17 cellular contexts compared by ENCODE assay signal in genomic region chr16:23528635-23529016, GRCh38. TPM values are rescaled to one million over a fixed set of nuclear protein-coding genes. Genes with fewer than 3 reads are reported as not detected.
DNase-seq lines count a peak whose midpoint lies in the region; ATAC-seq and TF ChIP-seq lines count a peak whose summit lies in the region.
"Had no signal": no experiment of that assay in that cellular context is flagged by ENCODE, and none has a peak within 500 bp of the region (broad histone marks: within the 10 kb centered on the region; RNA-seq: fewer than 3 reads in every experiment).

No MANE protein-coding gene starts in this region.

- no peak overlapping the region for H2AFZ ChIP-seq in neural progenitor cell (replicated peaks)

- no peaks in the 10 kb centered on the region for H3K27me3 Mint-ChIP-seq in endodermal cell (ENCODE audit: insufficient read depth)
- no peaks in the 10 kb centered on the region for H3K27me3 Mint-ChIP-seq in neural progenitor cell (ENCODE audit: insufficient read depth, low read depth)
- H3K27me3 Mint-ChIP-seq: CD8-positive, alpha-beta memory T cell had no signal

- 87 to 96% methylated on average over 3 to 7 of the region's 7 CpGs for WGBS in endodermal cell (ENCODE audit: insufficient coverage in 1 of 2, insufficient read length in 1 of 2), 2 experiments

- ATAC-seq in left cardiac atrium (no peak), GM18909 (IDR thresholded peaks at IDR 0.05; ENCODE audit: poor library complexity, unreplicated experiment) (no peak)
- ATAC-seq: GM12878 had no signal

- TF ChIP-seq CTCF in left ventricle myocardium inferior (IDR thresholded peaks at IDR 0.05; ENCODE audit: borderline replicate concordance) (no peak), endodermal cell (conservative IDR thresholded peaks at IDR 0.05) (no peak), neural progenitor cell (IDR thresholded peaks at IDR 0.05) (no peak)

- intact Hi-C loops in left ventricle myocardium inferior (cut with micrococcal nuclease) (no loop called here), left cardiac atrium (cut with DNase I) (no loop called here)

- H3K27me3 ChIP-seq in left ventricle myocardium inferior (ENCODE audit: low read depth) (no peaks in the 10 kb centered on the region), endodermal cell (ENCODE audit: control insufficient read depth, insufficient read depth, low read length, poor library complexity, severe bottlenecking) (no peaks in the 10 kb centered on the region), neural progenitor cell (no peaks in the 10 kb centered on the region)

- no peak overlapping the region for H3K9ac ChIP-seq in endodermal cell (ENCODE audit: extremely low read depth, low read length, poor library complexity, severe bottlenecking)
- H3K9ac ChIP-seq in neural progenitor cell: no peak overlapping the region

- no peaks in the 10 kb centered on the region for H3K79me2 ChIP-seq in neural progenitor cell (ENCODE audit: low read depth)

- H3K36me3 Mint-ChIP-seq in endodermal cell (ENCODE audit: low read depth): peaks cover 65% of the 10 kb centered on the region
- H3K36me3 Mint-ChIP-seq in neural progenitor cell: peaks cover 13% of the 10 kb centered on the region

- H4K20me1 ChIP-seq in neural progenitor cell (ENCODE audit: low read depth): peaks cover under 1% of the 10 kb centered on the region

- H3K27ac Mint-ChIP-seq in endodermal cell: no peak overlapping the region
- peak overlapping the region; percentile 11 for H3K27ac Mint-ChIP-seq in neural progenitor cell

- H3F3A ChIP-seq in neural progenitor cell (ENCODE audit: low read depth): no peaks in the 10 kb centered on the region

- H3K9me3 ChIP-seq in left ventricle myocardium inferior (replicated peaks) (no peaks in the 10 kb centered on the region), endodermal cell (ENCODE audit: control insufficient read depth, low read length) (no peaks in the 10 kb centered on the region), neural progenitor cell (ENCODE audit: low read depth) (no peaks in the 10 kb centered on the region)

- H3K4me3 Mint-ChIP-seq in endodermal cell (no peak overlapping the region), neural progenitor cell (no peak overlapping the region)
- H3K4me3 Mint-ChIP-seq: CD8-positive, alpha-beta memory T cell had no signal

- H3K9me3 Mint-ChIP-seq in endodermal cell: no peaks in the 10 kb centered on the region
- no peaks in the 10 kb centered on the region for H3K9me3 Mint-ChIP-seq in neural progenitor cell
- H3K9me3 Mint-ChIP-seq: CD8-positive, alpha-beta memory T cell had no signal

- no peak for DNase-seq in left ventricle myocardium inferior
- no peak for DNase-seq in left cardiac atrium
- DNase-seq in endodermal cell: no peak
- DNase-seq in neural progenitor cell (ENCODE audit: low spot score): no peak
- DNase-seq in activated CD8-positive, alpha-beta memory T cell treated with anti-CD3 and anti-CD28 coated beads, Interleukin-2, amount 50 U/mL, for 48 hours: no peak
- no peak for DNase-seq in midbrain (lab: John Stamatoyannopoulos, UW)
- DNase-seq: CD8-positive, alpha-beta memory T cell; EL; KG1; NCI-H1048; NCI-H1436 treated with DMSO at 0.1 percent for 48 hours; NCI-H2029; NCI-H2171 treated with DMSO at 0.1 percent for 48 hours; NCI-H446 treated with DMSO at 0.1 percent for 48 hours; Right ventricle myocardium superior had no signal

- H3K4me3 ChIP-seq in left ventricle myocardium inferior (no peak overlapping the region), endodermal cell (ENCODE audit: low read length) (no peak overlapping the region), neural progenitor cell (no peak overlapping the region)
- H3K4me3 ChIP-seq: GM12878 had no signal

- peaks cover 81% of the 10 kb centered on the region for H3K36me3 ChIP-seq in left ventricle myocardium inferior
- peaks cover 69% of the 10 kb centered on the region for H3K36me3 ChIP-seq in endodermal cell (ENCODE audit: control insufficient read depth, insufficient read depth, low read length)
- no peaks in the 10 kb centered on the region for H3K36me3 ChIP-seq in neural progenitor cell

- H3K4me1 Mint-ChIP-seq in endodermal cell (no peaks in the 10 kb centered on the region), neural progenitor cell (no peaks in the 10 kb centered on the region)
- H3K4me1 Mint-ChIP-seq: CD8-positive, alpha-beta memory T cell had no signal

- H3K27ac ChIP-seq in left ventricle myocardium inferior (replicated peaks) (peak overlapping the region; percentile 24), endodermal cell (ENCODE audit: low read depth, low read length) (peak overlapping the region; percentile 73), neural progenitor cell (no peak overlapping the region)

- H3K4me1 ChIP-seq in left ventricle myocardium inferior: peaks cover 12% of the 10 kb centered on the region
- peaks cover 5% of the 10 kb centered on the region for H3K4me1 ChIP-seq in endodermal cell (ENCODE audit: control insufficient read depth, insufficient read depth, low read length)
- no peaks in the 10 kb centered on the region for H3K4me1 ChIP-seq in neural progenitor cell

- H3K4me2 ChIP-seq in neural progenitor cell: no peak overlapping the region

RNA-seq across cellular contexts. Expression of gene GGA2, which starts 18.3 kb away (rescaled TPM):
- total RNA-seq in left ventricle myocardium inferior (59.4 TPM), left cardiac atrium (10 to 100 TPM; 60.1 to 60.3 TPM), endodermal cell (100 to 1,000 TPM in 1 of 2 donors, 10 to 100 TPM in 1; 99.4 to 116 TPM), neural progenitor cell (ENCODE audit: low replicate concordance) (139 and 180 TPM in 2 replicates)
- polyA plus RNA-seq in endodermal cell (2013, experiment 1 of 2): 72.5 TPM
- 57.7 TPM for polyA plus RNA-seq in endodermal cell (2013, experiment 2 of 2)

RNA-seq across cellular contexts. Expression of gene EARS2, which starts 28.5 kb away (rescaled TPM):
- total RNA-seq in left ventricle myocardium inferior: 21.1 TPM
- 10 to 100 TPM; 16.6 to 19.3 TPM for total RNA-seq in left cardiac atrium
- total RNA-seq in endodermal cell: 10 to 100 TPM; 32.0 to 36.1 TPM
- polyA plus RNA-seq in endodermal cell (2013, experiment 1 of 2): 29.1 TPM
- 21.1 TPM for polyA plus RNA-seq in endodermal cell (2013, experiment 2 of 2)
- total RNA-seq in neural progenitor cell (ENCODE audit: low replicate concordance): 19.7 and 38.9 TPM in 2 replicates

RNA-seq across cellular contexts. Expression of gene UBFD1, which starts 28.9 kb away (rescaled TPM):
- 61.4 TPM for total RNA-seq in left ventricle myocardium inferior
- 10 to 100 TPM; 50.7 to 62.3 TPM for total RNA-seq in left cardiac atrium
- total RNA-seq in endodermal cell: 100 to 1,000 TPM; 105 to 113 TPM
- polyA plus RNA-seq in endodermal cell (2013, experiment 1 of 2): 59.4 TPM
- polyA plus RNA-seq in endodermal cell (2013, experiment 2 of 2): 54.8 TPM
- total RNA-seq in neural progenitor cell (ENCODE audit: low replicate concordance): 64.9 and 138 TPM in 2 replicates
